ENCODE assay signal across 20 cellular contexts in the genomic region with DNA sequence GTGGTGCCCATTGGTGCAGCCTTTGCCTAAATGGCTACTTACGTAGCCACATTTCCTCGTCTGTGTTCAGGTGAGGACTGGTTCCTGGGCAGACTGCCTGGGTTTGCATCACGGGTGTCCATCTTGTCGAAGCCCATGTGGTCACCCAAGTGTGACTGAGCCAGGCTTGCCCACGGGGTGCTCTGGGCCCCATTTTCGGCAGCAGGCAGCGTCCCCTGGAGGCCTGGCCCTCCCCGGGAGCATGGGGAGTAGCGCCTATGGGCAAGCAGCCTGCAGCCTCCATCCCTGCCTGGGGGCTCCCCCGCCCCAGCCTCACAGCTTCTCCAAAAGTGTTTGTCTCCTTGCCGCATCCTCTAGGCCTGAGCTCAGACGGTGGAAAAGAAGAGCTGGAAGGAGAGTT. TPM values are rescaled to one million over a fixed set of nuclear protein-coding genes. Genes with fewer than 3 reads are reported as not detected.
DNase-seq lines count a peak whose midpoint lies in the region; ATAC-seq and TF ChIP-seq lines count a peak whose summit lies in the region.
"Had no signal": no experiment of that assay in that cellular context is flagged by ENCODE, and none has a peak within 500 bp of the region (broad histone marks: within the 10 kb centered on the region; RNA-seq: fewer than 3 reads in every experiment).

No MANE protein-coding gene starts in this region.

- H3K27me3 ChIP-seq in RWPE2 (ENCODE audit: insufficient read depth, poor library complexity, severe bottlenecking): no peaks in the 10 kb centered on the region
- H3K27me3 ChIP-seq: hepatocyte had no signal

- ATAC-seq in RWPE2 (ENCODE audit: low read depth): no peak
- ATAC-seq: stimulated activated naive CD8-positive, alpha-beta T cell treated with anti-CD3 and anti-CD28 coated beads, Interleukin-15, Interleukin-2, amounts not matched to agents 100 U/mL and 50 U/mL, for 24 hours; T-cell had no signal

- H3K4me1 ChIP-seq in RWPE2 (ENCODE audit: insufficient read depth, poor library complexity, severe bottlenecking): peaks cover 10% of the 10 kb centered on the region
- H3K4me1 ChIP-seq: HAP-1 had no signal

- H3K4me1 Mint-ChIP-seq in nephron: peaks cover 93% of the 10 kb centered on the region
- H3K4me1 Mint-ChIP-seq in activated T-helper 2 cell treated with anti-CD3 and anti-CD28 coated beads, Interferon-gamma antibody, Interleukin-2, Interleukin-4, amounts not matched to agents 10 μg/mL and 5 μg/mL and 100 μg/mL, durations not matched to agents 14 hours and 24 hours and 36 hours (ENCODE audit: low read depth): no peaks in the 10 kb centered on the region
- H3K4me1 Mint-ChIP-seq: T-cell had no signal

- peaks cover 13% of the 10 kb centered on the region for H3K27me3 Mint-ChIP-seq in nephron (ENCODE audit: low read depth)
- peaks cover 4% of the 10 kb centered on the region for H3K27me3 Mint-ChIP-seq in activated T-helper 2 cell treated with anti-CD3 and anti-CD28 coated beads, Interferon-gamma antibody, Interleukin-2, Interleukin-4, amounts not matched to agents 10 μg/mL and 5 μg/mL and 100 μg/mL, durations not matched to agents 14 hours and 24 hours and 36 hours (ENCODE audit: low read depth)
- H3K27me3 Mint-ChIP-seq: T-cell had no signal

- H3K36me3 Mint-ChIP-seq in nephron (ENCODE audit: low read depth): peaks cover 4% of the 10 kb centered on the region
- H3K36me3 Mint-ChIP-seq in activated T-helper 2 cell treated with anti-CD3 and anti-CD28 coated beads, Interferon-gamma antibody, Interleukin-2, Interleukin-4, amounts not matched to agents 10 μg/mL and 5 μg/mL and 100 μg/mL, durations not matched to agents 14 hours and 24 hours and 36 hours (ENCODE audit: low read depth): no peaks in the 10 kb centered on the region
- H3K36me3 Mint-ChIP-seq: CD4-positive, CD25-positive, alpha-beta regulatory T cell; T-cell had no signal

- H3K4me3 ChIP-seq in RWPE2 (ENCODE audit: severe bottlenecking): no peak overlapping the region
- H3K4me3 ChIP-seq: HAP-1, hepatocyte, lung, SJCRH30 had no signal

- H3K36me3 ChIP-seq in RWPE2 (ENCODE audit: low read depth): no peaks in the 10 kb centered on the region
- H3K36me3 ChIP-seq: HAP-1, SJCRH30 had no signal

- intact Hi-C loops in activated T-helper 2 cell treated with anti-CD3 and anti-CD28 coated beads, Interferon-gamma antibody, Interleukin-2, Interleukin-4, amounts not matched to agents 10 μg/mL and 5 μg/mL and 100 μg/mL, durations not matched to agents 14 hours and 24 hours and 36 hours (cut with micrococcal nuclease): no loop called here

- H3K9me3 ChIP-seq in RWPE2 (ENCODE audit: severe bottlenecking): no peaks in the 10 kb centered on the region
- H3K9me3 ChIP-seq: HAP-1, SJCRH30 had no signal

- H3K4me3 Mint-ChIP-seq in nephron: no peak overlapping the region
- H3K4me3 Mint-ChIP-seq in activated T-helper 2 cell treated with anti-CD3 and anti-CD28 coated beads, Interferon-gamma antibody, Interleukin-2, Interleukin-4, amounts not matched to agents 10 μg/mL and 5 μg/mL and 100 μg/mL, durations not matched to agents 14 hours and 24 hours and 36 hours (ENCODE audit: low read depth): no peak overlapping the region
- H3K4me3 Mint-ChIP-seq: activated T-helper 1 cell treated with anti-CD3 and anti-CD28 coated beads, Interleukin-12 subunit alpha, Interleukin-12 subunit beta, Interleukin-2, Interleukin-4 antibody, amounts not matched to agents 30 ng/mL and 10 ng/mL and 1 ng/mL, durations not matched to agents 14 hours and 24 hours and 36 hours; CD4-positive, CD25-positive, alpha-beta regulatory T cell; dendritic cell treated with granulocyte-macrophage colony-stimulating factor and Interleukin-4, amounts not matched to agents 40 ng/mL and 50 ng/mL, for 4 days; T-cell had no signal

- no peak for DNase-seq in RWPE2 (ENCODE audit: low spot score)
- no peak for DNase-seq in DMS 273 treated with DMSO at 0.1 percent for 48 hours (lab: John Stamatoyannopoulos, UW)
- DNase-seq in activated T-helper 2 cell treated with anti-CD3 and anti-CD28 coated beads, Interferon-gamma antibody, Interleukin-2, Interleukin-4, amounts not matched to agents 10 μg/mL and 5 μg/mL and 100 μg/mL, durations not matched to agents 14 hours and 24 hours and 36 hours (ENCODE audit: low spot score): no peak
- no peak for DNase-seq in activated gamma-delta T cell treated with Interleukin-2 at 50 U/mL for 16 hours
- DNase-seq: CD4-positive, CD25-positive, alpha-beta regulatory T cell; NCI-H1105; stimulated activated CD4-positive, alpha-beta T cell treated with anti-CD3 and anti-CD28 coated beads, Interleukin-4, amount 100 ng/mL, for 24 hours; stimulated activated naive CD8-positive, alpha-beta T cell treated with anti-CD3 and anti-CD28 coated beads, Interleukin-15, Interleukin-2, amounts not matched to agents 100 U/mL and 50 U/mL, for 24 hours; T-cell had no signal

- TF ChIP-seq CTCF in RWPE2 (IDR thresholded peaks at IDR 0.05; ENCODE audit: poor library complexity, severe bottlenecking) (no peak), nephron (IDR thresholded peaks at IDR 0.05; ENCODE audit: unreplicated experiment in 3 of 3) (no peak)

- H3K9me3 Mint-ChIP-seq in nephron: no peaks in the 10 kb centered on the region
- H3K9me3 Mint-ChIP-seq in activated T-helper 2 cell treated with anti-CD3 and anti-CD28 coated beads, Interferon-gamma antibody, Interleukin-2, Interleukin-4, amounts not matched to agents 10 μg/mL and 5 μg/mL and 100 μg/mL, durations not matched to agents 14 hours and 24 hours and 36 hours: no peaks in the 10 kb centered on the region
- H3K9me3 Mint-ChIP-seq: activated T-helper 1 cell treated with anti-CD3 and anti-CD28 coated beads, Interleukin-12 subunit alpha, Interleukin-12 subunit beta, Interleukin-2, Interleukin-4 antibody, amounts not matched to agents 30 ng/mL and 10 ng/mL and 1 ng/mL, durations not matched to agents 14 hours and 24 hours and 36 hours; CD4-positive, CD25-positive, alpha-beta regulatory T cell; dendritic cell treated with granulocyte-macrophage colony-stimulating factor and Interleukin-4, amounts not matched to agents 40 ng/mL and 50 ng/mL, for 4 days; T-cell had no signal

- H3K27ac ChIP-seq in RWPE2 (ENCODE audit: poor library complexity, severe bottlenecking) (peak overlapping the region; percentile 2), cingulate gyrus (ENCODE audit: low read depth, low read length) (peak overlapping the region; percentile 97), temporal lobe (ENCODE audit: low read depth, low read length) (peak overlapping the region; percentile 90)
- H3K27ac ChIP-seq: hepatocyte, SJCRH30 had no signal

- peak overlapping the region in 2 of 3 experiments; percentile 96 to 97 for H3K27ac Mint-ChIP-seq in nephron
- H3K27ac Mint-ChIP-seq in activated T-helper 2 cell treated with anti-CD3 and anti-CD28 coated beads, Interferon-gamma antibody, Interleukin-2, Interleukin-4, amounts not matched to agents 10 μg/mL and 5 μg/mL and 100 μg/mL, durations not matched to agents 14 hours and 24 hours and 36 hours: no peak overlapping the region
- H3K27ac Mint-ChIP-seq: activated T-helper 1 cell treated with anti-CD3 and anti-CD28 coated beads, Interleukin-12 subunit alpha, Interleukin-12 subunit beta, Interleukin-2, Interleukin-4 antibody, amounts not matched to agents 30 ng/mL and 10 ng/mL and 1 ng/mL, durations not matched to agents 14 hours and 24 hours and 36 hours; CD4-positive, CD25-positive, alpha-beta regulatory T cell; dendritic cell treated with granulocyte-macrophage colony-stimulating factor and Interleukin-4, amounts not matched to agents 40 ng/mL and 50 ng/mL, for 4 days; T-cell had no signal

RNA-seq across cellular contexts. Expression of a gene that starts 42.5 kb away (rescaled TPM):
- total RNA-seq in temporal lobe: 46.7 TPM
- total RNA-seq in activated T-helper 2 cell treated with anti-CD3 and anti-CD28 coated beads, Interferon-gamma antibody, Interleukin-2, Interleukin-4, amounts not matched to agents 10 μg/mL and 5 μg/mL and 100 μg/mL, durations not matched to agents 14 hours and 24 hours and 36 hours: not detected in 2 replicates
- total RNA-seq: activated T-helper 1 cell treated with anti-CD3 and anti-CD28 coated beads, Interleukin-12 subunit alpha, Interleukin-12 subunit beta, Interleukin-2, Interleukin-4 antibody, amounts not matched to agents 30 ng/mL and 10 ng/mL and 1 ng/mL, durations not matched to agents 14 hours and 24 hours and 36 hours; CD4-positive, CD25-positive, alpha-beta regulatory T cell had no signal

RNA-seq across cellular contexts. Expression of a gene that starts 49.4 kb away (rescaled TPM):
- total RNA-seq in temporal lobe: not detected
- total RNA-seq in activated T-helper 2 cell treated with anti-CD3 and anti-CD28 coated beads, Interferon-gamma antibody, Interleukin-2, Interleukin-4, amounts not matched to agents 10 μg/mL and 5 μg/mL and 100 μg/mL, durations not matched to agents 14 hours and 24 hours and 36 hours: not detected in 2 replicates
- total RNA-seq: activated T-helper 1 cell treated with anti-CD3 and anti-CD28 coated beads, Interleukin-12 subunit alpha, Interleukin-12 subunit beta, Interleukin-2, Interleukin-4 antibody, amounts not matched to agents 30 ng/mL and 10 ng/mL and 1 ng/mL, durations not matched to agents 14 hours and 24 hours and 36 hours; CD4-positive, CD25-positive, alpha-beta regulatory T cell; hepatocyte; lung; PC-3; renal cortical epithelial cell; SJCRH30; T-cell had no signal

RNA-seq across cellular contexts. Expression of a gene that starts 56.7 kb away (rescaled TPM):
- under 0.01 TPM for total RNA-seq in temporal lobe
- total RNA-seq in activated T-helper 2 cell treated with anti-CD3 and anti-CD28 coated beads, Interferon-gamma antibody, Interleukin-2, Interleukin-4, amounts not matched to agents 10 μg/mL and 5 μg/mL and 100 μg/mL, durations not matched to agents 14 hours and 24 hours and 36 hours: not detected in 2 replicates
- total RNA-seq: activated T-helper 1 cell treated with anti-CD3 and anti-CD28 coated beads, Interleukin-12 subunit alpha, Interleukin-12 subunit beta, Interleukin-2, Interleukin-4 antibody, amounts not matched to agents 30 ng/mL and 10 ng/mL and 1 ng/mL, durations not matched to agents 14 hours and 24 hours and 36 hours; CD4-positive, CD25-positive, alpha-beta regulatory T cell had no signal

Comparison
In these comparisons a context has a peak if more than half of its experiments do, and no peak if none do; other contexts are left out.
1. H3K27ac ChIP-seq: peak in every context shown above with its lines; median percentile 97 in cingulate gyrus; 90 in temporal lobe; 2 in RWPE2.
2. RNA of a gene that starts 42.5 kb away (total RNA-seq): 46.7 TPM in temporal lobe (single experiment); not detected in activated T-helper 2 cell treated with anti-CD3 and anti-CD28 coated beads, Interferon-gamma antibody, Interleukin-2, Interleukin-4, amounts not matched to agents 10 μg/mL and 5 μg/mL and 100 μg/mL, durations not matched to agents 14 hours and 24 hours and 36 hours; every median in the first group is over 10 times any median in the second.